8 cellular contexts compared by ENCODE assay signal in the genomic region with DNA sequence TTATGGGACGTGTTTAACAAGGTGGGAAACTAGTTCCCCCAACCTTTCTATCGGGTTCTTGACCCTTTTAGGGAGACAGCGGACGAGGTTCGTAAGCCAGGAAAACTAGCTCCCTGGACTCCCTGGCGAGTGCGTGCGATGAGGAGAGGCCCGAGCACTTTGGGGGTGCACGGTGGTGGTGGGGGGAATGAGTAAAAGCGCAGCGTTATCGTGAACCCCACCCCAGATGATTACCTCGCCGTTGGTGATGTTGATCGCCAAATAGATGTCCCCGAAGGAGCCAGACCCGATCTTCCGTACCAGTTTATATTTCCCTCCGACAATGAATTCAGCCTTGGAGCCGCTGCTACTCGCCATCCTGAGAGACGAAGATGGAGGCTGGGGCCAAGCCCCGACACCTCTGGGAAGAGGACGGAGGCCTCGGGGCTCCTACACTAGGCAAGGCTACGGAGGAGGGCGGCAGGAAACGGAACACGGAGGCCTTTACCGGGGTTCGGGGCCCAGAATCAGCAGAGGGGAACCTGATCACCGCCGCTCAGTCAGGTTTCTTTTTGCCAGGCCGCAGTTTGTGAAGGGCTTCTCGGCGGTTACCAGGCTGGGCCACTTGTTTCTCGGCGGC. TPM values are rescaled to one million over a fixed set of nuclear protein-coding genes. Genes with fewer than 3 reads are reported as not detected.
A peak's percentile ranks its signal among the peaks of the same experiment; 100 is the strongest.
DNase-seq lines count a peak whose midpoint lies in the region; ATAC-seq and TF ChIP-seq lines count a peak whose summit lies in the region.

No MANE protein-coding gene starts in this region.

- in situ Hi-C loops in transverse colon (cut with MboI; ENCODE audit: low pct_ligation_motif_present in 1 of 4, low pct_unique_long_range_greater_than_20kb in 1 of 4, low sequenced_read_pairs in 3 of 4), result loop anchor here in 3 of 4 donors (5.0 to 25.0 kb wide), 3 partner anchors 113 to 213 kb away; partner anchors contain the start of genes GRPEL2 (in 1 of the 3) and IL17B (in 1 of the 3)

- H3K27me3 ChIP-seq in CD4-positive, alpha-beta T cell (ENCODE audit: control insufficient read depth, insufficient read depth, low read length), result no peaks in the 10 kb centered on the region
- H3K27me3 ChIP-seq in OCI-LY1 (ENCODE audit: insufficient read depth, low read length) (no peaks in the 10 kb centered on the region), transverse colon (no peaks in the 10 kb centered on the region)

- CTCF ChIA-PET in CD4-positive, alpha-beta T cell (lab: Charles Lee), result interaction anchor here (0.9 to 2.4 kb wide), 10 partner anchors 12 to 193 kb away, joined by 3 to 10 read pairs (median 4); partner anchors contain the start of gene PCYOX1L

- H2AFZ ChIP-seq in OCI-LY1 (ENCODE audit: low read length), result no peak overlapping the region

- POLR2A ChIA-PET in CD4-positive, alpha-beta T cell (lab: Charles Lee), result interaction anchor here (0.6 to 4.3 kb wide), 34 partner anchors 9 to 1167 kb away, joined by 3 to 42 read pairs (median 4); partner anchors contain the start of genes ARHGEF37, FBXO38, GRPEL2 and HMGXB3

- no peak for TF ChIP-seq EP300 in transverse colon (IDR thresholded peaks at IDR 0.05; ENCODE audit: low read depth)

- H4K20me1 ChIP-seq in OCI-LY1 (ENCODE audit: insufficient read depth, low read length), result no peaks in the 10 kb centered on the region

- H3K36me3 ChIP-seq in OCI-LY1 (ENCODE audit: insufficient read depth, low read length) (peaks cover 53% of the 10 kb centered on the region), transverse colon (peaks cover 0 to 13% (median 5%) of the 10 kb centered on the region in 4 donors)

- peaks cover 52% of the 10 kb centered on the region for H3K79me2 ChIP-seq in OCI-LY1 (ENCODE audit: insufficient read depth, low read length)

- H3K4me1 Mint-ChIP-seq in CD4-positive, alpha-beta T cell (ENCODE audit: low read depth), result peaks cover 41% of the 10 kb centered on the region
- peaks cover 44% of the 10 kb centered on the region for H3K4me1 Mint-ChIP-seq in central memory CD8-positive, alpha-beta T cell
- peaks cover 20% of the 10 kb centered on the region for H3K4me1 Mint-ChIP-seq in memory B cell

- H3K27me3 Mint-ChIP-seq in CD4-positive, alpha-beta T cell, result no peaks in the 10 kb centered on the region
- no peaks in the 10 kb centered on the region for H3K27me3 Mint-ChIP-seq in central memory CD8-positive, alpha-beta T cell
- no peaks in the 10 kb centered on the region for H3K27me3 Mint-ChIP-seq in memory B cell

- no peak for DNase-seq in CD4-positive, alpha-beta T cell
- no peak for DNase-seq in central memory CD8-positive, alpha-beta T cell (ENCODE audit: low spot score in 2 of 2)
- DNase-seq in memory B cell (ENCODE audit: low spot score in 2 of 2) (peak in 1 of 2 donors; percentile 16), transverse colon (peak; percentile 35), NCI-H2107 treated with DMSO at 0.1 percent for 48 hours (lab: John Stamatoyannopoulos, UW; ENCODE audit: unreplicated experiment) (no peak)

- intact Hi-C loops in CD4-positive, alpha-beta T cell (cut with DNase I, micrococcal nuclease), result loop anchor here (1.0 to 10.0 kb wide), 8 partner anchors 58 to 1704 kb away; partner anchors contain the start of genes ADRB2 (in 1 of the 2), FBXO38 (in 1 of the 2), GM2A (in 1 of the 2) and HMGXB3 (in 1 of the 2)
- intact Hi-C loops in transverse colon (cut with DNase I; ENCODE audit: low total_unique reads), result no loop called here

- 0 to 1% methylated on average over 1 to 34 of the region's 39 CpGs for WGBS in transverse colon (ENCODE audit: low coverage in 1 of 2), 2 donors

- H3K9me3 Mint-ChIP-seq in CD4-positive, alpha-beta T cell, result no peaks in the 10 kb centered on the region
- no peaks in the 10 kb centered on the region for H3K9me3 Mint-ChIP-seq in central memory CD8-positive, alpha-beta T cell
- no peaks in the 10 kb centered on the region for H3K9me3 Mint-ChIP-seq in memory B cell

- H3K9me2 ChIP-seq in OCI-LY1 (ENCODE audit: low read depth, low read length), result no peaks in the 10 kb centered on the region

- peak; percentile 9 for ATAC-seq in CD4-positive, alpha-beta T cell (ENCODE audit: poor library complexity)
- peak; percentile 1 for ATAC-seq in GM21526 (IDR thresholded peaks at IDR 0.05; ENCODE audit: low FRiP score, unreplicated experiment)
- ATAC-seq in central memory CD8-positive, alpha-beta T cell (replicated peaks; ENCODE audit: extremely low read depth, poor library complexity, severe bottlenecking), result peak; percentile 11
- no peak for ATAC-seq in memory B cell (ENCODE audit: low read depth)
- no peak for ATAC-seq in GM18858 (IDR thresholded peaks at IDR 0.05; ENCODE audit: unreplicated experiment)

- peak overlapping the region; percentile 99 for H3K4me3 Mint-ChIP-seq in CD4-positive, alpha-beta T cell
- H3K4me3 Mint-ChIP-seq in central memory CD8-positive, alpha-beta T cell, result peak overlapping the region; percentile 92
- H3K4me3 Mint-ChIP-seq in memory B cell, result peak overlapping the region; percentile 98

- H3K36me3 Mint-ChIP-seq in CD4-positive, alpha-beta T cell (ENCODE audit: low read depth), result peaks cover 57% of the 10 kb centered on the region
- H3K36me3 Mint-ChIP-seq in central memory CD8-positive, alpha-beta T cell (ENCODE audit: insufficient read depth), result peaks cover 50% of the 10 kb centered on the region
- H3K36me3 Mint-ChIP-seq in memory B cell, result peaks cover 15% of the 10 kb centered on the region

- H3K27ac Mint-ChIP-seq in CD4-positive, alpha-beta T cell, result peak overlapping the region; percentile 98
- peak overlapping the region; percentile 98 for H3K27ac Mint-ChIP-seq in central memory CD8-positive, alpha-beta T cell (ENCODE audit: low read depth)
- peak overlapping the region; percentile 98 for H3K27ac Mint-ChIP-seq in memory B cell

- no peak for TF ChIP-seq CTCF in CD4-positive, alpha-beta T cell (IDR thresholded peaks at IDR 0.05)
- TF ChIP-seq CTCF in OCI-LY1 (IDR thresholded peaks at IDR 0.05; ENCODE audit: low read length) (no peak), transverse colon (IDR thresholded peaks at IDR 0.05) (no peak)

- H3K4me2 ChIP-seq in OCI-LY1 (ENCODE audit: low read length), result peak overlapping the region; percentile 96

- H3K27ac ChIP-seq in CD4-positive, alpha-beta T cell (ENCODE audit: low read depth, low read length), result peak overlapping the region; percentile 94
- peak overlapping the region; percentile 87 for H3K27ac ChIP-seq in OCI-LY1 (ENCODE audit: low read depth, low read length, poor library complexity, severe bottlenecking)
- H3K27ac ChIP-seq in transverse colon, result peak overlapping the region; percentile 98 to 99 (median 98)

- H3K9ac ChIP-seq in OCI-LY1 (ENCODE audit: low read length), result peak overlapping the region; percentile 97

- no peaks in the 10 kb centered on the region for H3K9me3 ChIP-seq in CD4-positive, alpha-beta T cell (ENCODE audit: control insufficient read depth, low read length)
- H3K9me3 ChIP-seq in OCI-LY1 (ENCODE audit: low read length), result no peaks in the 10 kb centered on the region
- H3K9me3 ChIP-seq in transverse colon, result no peaks in the 10 kb centered on the region

- H3K4me1 ChIP-seq in OCI-LY1 (ENCODE audit: insufficient read depth, low read length, severe bottlenecking) (peaks cover 33% of the 10 kb centered on the region), transverse colon (peaks cover 29 to 46% (median 35%) of the 10 kb centered on the region in 4 donors)

- H3F3A ChIP-seq in OCI-LY1 (ENCODE audit: insufficient read depth, low read length), result no peaks in the 10 kb centered on the region

- H3K4me3 ChIP-seq in OCI-LY1 (ENCODE audit: low read depth, low read length, poor library complexity, severe bottlenecking), result peak overlapping the region; percentile 94
- H3K4me3 ChIP-seq in transverse colon, result peak overlapping the region; percentile 75 to 84 (median 80)

- no peak for TF ChIP-seq POLR2A in transverse colon (IDR thresholded peaks at IDR 0.05)

RNA-seq across cellular contexts. Expression of gene CSNK1A1, which starts 0.5 kb away (rescaled TPM):
- total RNA-seq in CD4-positive, alpha-beta T cell, result 100 to 1,000 TPM; 201 to 217 TPM
- total RNA-seq in transverse colon, result 100 to 1,000 TPM; 159 to 260 (median 184) TPM

RNA-seq across cellular contexts. Expression of gene ARHGEF37, which starts 30.6 kb away (rescaled TPM):
- total RNA-seq in CD4-positive, alpha-beta T cell, result under 1 TPM in 1 of 2 experiments, not detected in 1; 0.41 TPM
- total RNA-seq in transverse colon, result 10 to 100 TPM; 14.2 to 27.5 (median 21.7) TPM

Comparison
In these comparisons a context has a peak if more than half of its experiments do, and no peak if none do; other contexts are left out.
1. ATAC-seq: peak in CD4-positive, alpha-beta T cell (single experiment), GM21526 (single experiment) and central memory CD8-positive, alpha-beta T cell (single experiment); none in memory B cell (single experiment) and GM18858 (single experiment).
2. RNA of gene ARHGEF37, which starts 30.6 kb away (total RNA-seq): 14.2 to 27.5 TPM in transverse colon; 0.41 TPM in CD4-positive, alpha-beta T cell; every median in the first group is over 10 times any median in the second.
3. Peak in every context shown above with its lines, with median percentiles within 50 percentile points of each other: H3K27ac ChIP-seq, H3K27ac Mint-ChIP-seq and H3K4me3 Mint-ChIP-seq.